ENCODE assay signal across 8 cellular contexts in genomic region chr10:116764979-116765378, GRCh38.
"Had no signal": no experiment of that assay in that cellular context is flagged by ENCODE, and none has a peak within 500 bp of the region (broad histone marks: within the 10 kb centered on the region; RNA-seq: fewer than 3 reads in every experiment).

No MANE protein-coding gene starts in this region.

- ATAC-seq: GM12878 had no signal

- H3K4me3 ChIP-seq: GM12878 had no signal

- FAIRE-seq: G401.6, GM12878, GM12891, GM12892, GM18507, GM19239 had no signal

- DNase-seq: GDM1, GF-D8 had no signal
